25 cellular contexts compared by ENCODE assay signal in the genomic region with DNA sequence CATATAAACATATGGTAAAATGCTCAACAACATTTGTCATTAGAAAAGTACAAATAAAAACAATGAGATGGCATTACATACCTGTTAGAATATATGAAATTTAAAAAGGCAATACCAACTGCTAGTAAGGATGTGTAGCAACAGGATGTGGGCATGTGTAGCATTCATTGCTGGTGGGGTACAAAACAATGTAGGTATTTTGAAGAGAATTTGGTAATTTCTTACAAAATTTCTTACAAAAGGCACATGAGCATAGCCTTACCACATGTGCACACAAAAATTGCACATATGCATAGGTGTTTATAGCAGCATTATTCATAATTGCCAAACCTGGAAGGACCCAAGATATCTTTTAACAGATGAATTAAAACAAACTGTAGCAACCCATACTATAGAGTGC.
"Had no signal": no experiment of that assay in that cellular context is flagged by ENCODE, and none has a peak within 500 bp of the region (broad histone marks: within the 10 kb centered on the region; RNA-seq: fewer than 3 reads in every experiment).

No MANE protein-coding gene starts in this region.

- H3K4me3 ChIP-seq: coronary artery, dorsolateral prefrontal cortex, gastrocnemius medialis, heart left ventricle had no signal

- DNase-seq: activated B cell treated with CpG ODN at 0.5 μM for 24 hours; activated CD4-positive, alpha-beta T cell treated with anti-CD3 and anti-CD28 coated beads for 48 hours; activated CD4-positive, alpha-beta T cell treated with anti-CD3 and anti-CD28 coated beads, Interleukin-2, amount 50 U/mL, for 1 hour; activated CD4-positive, alpha-beta T cell treated with anti-CD3 and anti-CD28 coated beads, Interleukin-2, amount 50 U/mL, for 48 hours; activated CD8-positive, alpha-beta memory T cell treated with anti-CD3 and anti-CD28 coated beads for 24 hours; activated CD8-positive, alpha-beta T cell treated with anti-CD3 and anti-CD28 coated beads for 36 hours; activated effector memory CD4-positive, alpha-beta T cell treated with Interleukin-2 at 50 U/mL for 16 hours; activated gamma-delta T cell treated with Interleukin-2 at 50 U/mL for 16 hours; activated naive CD4-positive, alpha-beta T cell treated with anti-CD3 and anti-CD28 coated beads, Interleukin-2, amount 50 U/mL, for 16 hours; activated naive CD4-positive, alpha-beta T cell treated with Interleukin-2 at 50 U/mL for 16 hours; activated T-cell treated with anti-CD3 and anti-CD28 coated beads, Interleukin-2, amount 50 U/mL, for 4 hours; amniotic stem cell; anterior cingulate cortex; brain microvascular endothelial cell; dorsolateral prefrontal cortex; effector memory CD4-positive, alpha-beta T cell; endodermal cell; foreskin keratinocyte; gastrocnemius medialis; glutamatergic neuron; heart left ventricle; hypothalamus; T1000; WERI-Rb-1 had no signal
